Comparison of ENCODE assay signal across 9 cellular contexts in the genomic region with DNA sequence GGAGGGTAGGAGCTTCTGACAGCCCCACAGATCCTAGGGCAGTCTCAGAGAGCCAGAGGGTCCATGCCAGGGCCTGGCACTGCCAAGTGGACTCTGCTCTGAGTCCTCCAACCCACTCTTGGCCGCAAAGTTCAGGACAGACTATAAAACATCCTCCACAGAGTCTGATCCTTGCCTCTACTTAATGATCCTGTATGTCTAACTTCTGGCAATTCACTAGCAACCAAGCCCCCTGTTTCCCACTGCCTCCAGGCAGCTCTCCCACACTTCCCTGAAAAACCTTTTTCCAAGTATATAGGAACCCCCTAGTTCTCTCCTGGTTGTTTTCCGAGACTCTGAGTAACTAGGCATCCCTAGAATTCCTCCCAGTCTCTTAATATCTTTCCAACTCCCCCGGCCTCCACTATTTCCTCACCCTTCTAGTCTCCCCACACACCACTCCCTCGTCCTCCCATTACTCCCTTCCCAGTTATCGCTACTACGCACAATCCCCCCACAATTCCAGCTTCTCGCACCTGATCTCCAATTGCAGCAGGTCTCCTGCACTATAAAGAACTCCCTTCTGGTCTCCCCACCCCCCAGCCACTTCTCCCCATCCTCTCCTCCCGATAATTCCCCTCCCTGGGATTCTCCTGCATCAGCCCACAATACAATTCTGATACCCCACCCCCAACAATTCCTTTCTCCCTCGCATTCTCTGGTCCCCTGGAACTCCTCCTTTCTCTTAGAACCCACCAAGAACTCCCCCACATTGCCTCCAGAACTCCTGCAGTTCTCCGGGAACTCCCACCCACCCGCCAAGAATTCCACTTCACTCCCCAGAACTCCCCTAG. TPM values are rescaled to one million over a fixed set of nuclear protein-coding genes. Genes with fewer than 3 reads are reported as not detected.
A peak's percentile ranks its signal among the peaks of the same experiment; 100 is the strongest.
DNase-seq lines count a peak whose midpoint lies in the region; ATAC-seq and TF ChIP-seq lines count a peak whose summit lies in the region.
"Had no signal": no experiment of that assay in that cellular context is flagged by ENCODE, and none has a peak within 500 bp of the region (broad histone marks: within the 10 kb centered on the region; RNA-seq: fewer than 3 reads in every experiment).

No MANE protein-coding gene starts in this region.

- H3K4me1 ChIP-seq in HAP-1 (peaks cover 18% of the 10 kb centered on the region), heart right ventricle (peaks cover 0 to 15% (median 12%) of the 10 kb centered on the region in 9 donors), gastrocnemius medialis (peaks cover 0 to 15% of the 10 kb centered on the region in 2 donors)

- H3K27ac ChIP-seq in SK-N-MC (no peak overlapping the region), heart right ventricle (no peak overlapping the region), gastrocnemius medialis (no peak overlapping the region)

- TF ChIP-seq POLR2A in gastrocnemius medialis (IDR thresholded peaks at IDR 0.05): no peak

- 30 to 35% methylated on average over 11 of the region's 11 CpGs for WGBS in heart right ventricle, 2 donors

- ATAC-seq in heart right ventricle: no peak
- ATAC-seq in gastrocnemius medialis: no peak
- ATAC-seq in GM21447 (IDR thresholded peaks at IDR 0.05; ENCODE audit: unreplicated experiment): no peak
- no peak for ATAC-seq in GM18520 (IDR thresholded peaks at IDR 0.05; ENCODE audit: unreplicated experiment)
- ATAC-seq in HG02973 (IDR thresholded peaks at IDR 0.05; ENCODE audit: unreplicated experiment): no peak

- no peak for TF ChIP-seq CTCF in heart right ventricle (IDR thresholded peaks at IDR 0.05)
- no peak for TF ChIP-seq CTCF in gastrocnemius medialis (IDR thresholded peaks at IDR 0.05 in 4 of 5, conservative IDR thresholded peaks at IDR 0.05 in 1 of 5)

- intact Hi-C loops in heart right ventricle (cut with DNase I): loop anchor here in 7 of 10 donors (1.0 to 5.0 kb wide), 3 partner anchors 143 to 148 kb away; partner anchors contain the start of gene FCRL6 (in 2 of the 7)
- intact Hi-C loops in gastrocnemius medialis (cut with DNase I; ENCODE audit: low total_unique reads): loop anchor here (5.0 kb wide), 1 partner anchor 148 kb away; no protein-coding TSS in a partner anchor

- no peaks in the 10 kb centered on the region for H3K9me3 ChIP-seq in HAP-1
- H3K9me3 ChIP-seq in SK-N-MC (ENCODE audit: low read depth, low read length): no peaks in the 10 kb centered on the region
- H3K9me3 ChIP-seq in heart right ventricle: no peaks in the 10 kb centered on the region
- no peaks in the 10 kb centered on the region for H3K9me3 ChIP-seq in gastrocnemius medialis

- H3K27me3 ChIP-seq in HAP-1 (ENCODE audit: low read depth): no peaks in the 10 kb centered on the region
- peaks cover 0 to 30% (median 18%) of the 10 kb centered on the region in 7 donors for H3K27me3 ChIP-seq in heart right ventricle
- peaks cover 24 to 27% (median 24%) of the 10 kb centered on the region in 3 donors for H3K27me3 ChIP-seq in gastrocnemius medialis

- H3K4me3 ChIP-seq in HAP-1 (peak overlapping the region; percentile 43), SK-N-MC (peak overlapping the region; percentile 83), heart right ventricle (peak overlapping the region in 9 of 10 donors; percentile 35 to 53 (median 43)), gastrocnemius medialis (peak overlapping the region; percentile 45 to 62 (median 50))

- no peak for DNase-seq in HAP-1 (ENCODE audit: low spot score in 2 of 2)
- DNase-seq in SK-N-MC (ENCODE audit: low read depth, low spot score): no peak
- no peak for DNase-seq in heart right ventricle
- no peak for DNase-seq in gastrocnemius medialis
- no peak for DNase-seq in DMS114 treated with DMSO at 0.1 percent for 48 hours (lab: John Stamatoyannopoulos, UW; ENCODE audit: unreplicated experiment)

- in situ Hi-C loops in HAP-1 (cut with MboI; ENCODE audit: low sequenced_read_pairs): loop anchor here (25.0 kb wide), 2 partner anchors 292 to 417 kb away; partner anchors contain the start of gene NHLH1
- in situ Hi-C loops in gastrocnemius medialis (cut with MboI; ENCODE audit: low sequenced_read_pairs in 4 of 4): loop anchor here in 1 of 4 donors (10.0 kb wide), 1 partner anchor 60 kb away; no protein-coding TSS in a partner anchor

- H3K36me3 ChIP-seq in HAP-1 (replicated peaks) (no peaks in the 10 kb centered on the region), SK-N-MC (ENCODE audit: insufficient read depth, low read length) (no peaks in the 10 kb centered on the region), heart right ventricle (no peaks in the 10 kb centered on the region), gastrocnemius medialis (no peaks in the 10 kb centered on the region)

- H3K9ac ChIP-seq in SK-N-MC (ENCODE audit: insufficient read length): peak overlapping the region; percentile 54

RNA-seq across cellular contexts. Expression of gene IGSF9, which starts 0.6 kb away (rescaled TPM):
- total RNA-seq in heart right ventricle (under 1 TPM in 3 of 10 donors, not detected in 7; 0.07 to 0.15 (median 0.08) TPM), gastrocnemius medialis (under 1 TPM in 2 of 4 donors, not detected in 2; 0.10 to 0.11 TPM)
- under 1 TPM; 0.03 to 0.15 TPM for polyA plus RNA-seq in heart right ventricle

RNA-seq across cellular contexts. Expression of gene SLAMF9, which starts 9.2 kb away (rescaled TPM):
- not detected for total RNA-seq in heart right ventricle
- polyA plus RNA-seq in heart right ventricle: under 1 TPM in 1 of 2 donors, not detected in 1; 0.13 TPM
- total RNA-seq in gastrocnemius medialis: not detected
- total RNA-seq: mucosa of gallbladder had no signal

RNA-seq across cellular contexts. Expression of gene TAGLN2, which starts 19.5 kb away (rescaled TPM):
- total RNA-seq in heart right ventricle (100 to 1,000 TPM in 4 of 10 donors, 10 to 100 TPM in 6; 65.9 to 228 (median 92.5) TPM), gastrocnemius medialis (10 to 100 TPM; 28.8 to 48.2 (median 37.5) TPM)
- 100 to 1,000 TPM; 131 to 283 TPM for polyA plus RNA-seq in heart right ventricle

RNA-seq across cellular contexts. Expression of gene CFAP45, which starts 44.9 kb away (rescaled TPM):
- 1 to 10 TPM in 1 of 10 donors, under 1 TPM in 9; 0.17 to 1.5 (median 0.47) TPM for total RNA-seq in heart right ventricle
- 1 to 10 TPM in 1 of 2 donors, under 1 TPM in 1; 0.70 to 1.4 TPM for polyA plus RNA-seq in heart right ventricle
- total RNA-seq in gastrocnemius medialis: not detected
